ENCODE assay signal across 15 cellular contexts in the genomic region with DNA sequence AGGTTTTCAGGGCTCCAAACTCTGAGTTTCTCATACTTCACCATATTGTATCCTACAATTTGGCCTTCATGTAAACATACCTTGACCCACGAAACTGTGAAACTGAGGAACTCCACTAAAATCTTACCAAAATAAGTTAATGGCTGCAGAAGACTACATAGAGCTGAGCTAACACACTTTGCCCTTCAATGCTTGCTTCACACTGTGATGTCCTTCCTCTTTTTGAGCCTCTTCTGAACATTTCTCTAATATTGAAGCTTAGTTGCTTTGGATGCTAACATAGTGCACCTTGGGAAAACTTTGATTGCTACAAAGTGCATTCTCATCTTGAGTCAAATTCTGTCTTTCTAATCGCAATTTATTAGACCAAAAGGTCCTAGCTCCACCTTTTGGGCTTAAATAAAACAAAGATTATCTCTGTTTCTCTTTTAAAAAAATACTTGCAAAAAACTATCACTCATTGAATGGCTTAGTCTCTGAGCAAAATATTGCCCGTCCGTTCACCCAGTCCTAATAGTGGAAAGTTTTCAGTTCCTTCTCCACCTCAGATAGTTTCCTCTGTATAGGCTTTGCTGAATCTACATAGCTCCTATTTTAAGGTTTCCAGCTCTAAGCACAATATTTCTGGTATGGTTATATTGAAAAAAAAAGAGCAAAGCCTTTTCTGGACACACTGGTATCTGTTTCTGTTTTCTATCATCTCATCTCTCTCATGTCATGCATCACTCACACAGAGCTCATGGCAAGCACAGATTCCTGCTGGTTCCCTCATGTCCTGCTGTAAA.
A peak's percentile ranks its signal among the peaks of the same experiment; 100 is the strongest.
DNase-seq lines count a peak whose midpoint lies in the region; ATAC-seq and TF ChIP-seq lines count a peak whose summit lies in the region.
"Had no signal": no experiment of that assay in that cellular context is flagged by ENCODE, and none has a peak within 500 bp of the region (broad histone marks: within the 10 kb centered on the region; RNA-seq: fewer than 3 reads in every experiment).

No MANE protein-coding gene starts in this region.

- DNase-seq in IMR-90 (no peak), putamen (ENCODE audit: low spot score) (peak; percentile 5), NCI-H446 treated with DMSO at 0.1 percent for 48 hours (lab: John Stamatoyannopoulos, UW) (no peak), breast epithelium (ENCODE audit: low spot score in 2 of 2) (no peak), NCI-H2227 (lab: John Stamatoyannopoulos, UW; ENCODE audit: unreplicated experiment) (no peak), vagina (ENCODE audit: extremely low spot score in 2 of 2) (no peak)
- DNase-seq: activated T-cell treated with anti-CD3 and anti-CD28 coated beads, Interleukin-2, amount 50 U/mL, for 4 hours; amygdala; EL; PC-3; small intestine had no signal

- no peak overlapping the region for H4K8ac ChIP-seq in IMR-90 (ENCODE audit: low read depth in 2 of 2, low read length in 2 of 2)

- H3K14ac ChIP-seq in IMR-90 (replicated peaks; ENCODE audit: low read depth, low read length) = no peak overlapping the region

- no peak overlapping the region for H3K56ac ChIP-seq in IMR-90 (ENCODE audit: extremely low read depth, insufficient read depth, low read length)

- TF ChIP-seq RAD21 in IMR-90 (IDR thresholded peaks at IDR 0.05; ENCODE audit: low read length) = no peak

- no peak overlapping the region for H3K4me2 ChIP-seq in IMR-90 (ENCODE audit: low read depth, low read length)

- H3K27ac ChIP-seq in IMR-90 (ENCODE audit: insufficient read depth, low read length) (no peak overlapping the region), breast epithelium (no peak overlapping the region), vagina (no peak overlapping the region)

- H3K36me3 ChIP-seq in IMR-90 (ENCODE audit: control insufficient read depth, insufficient read depth, low read length) (no peaks in the 10 kb centered on the region), breast epithelium (no peaks in the 10 kb centered on the region), vagina (no peaks in the 10 kb centered on the region)
- H3K36me3 ChIP-seq: HAP-1 had no signal

- ATAC-seq in GM19035 (IDR thresholded peaks at IDR 0.05; ENCODE audit: unreplicated experiment) (peak; percentile 61), HG02642 (IDR thresholded peaks at IDR 0.05; ENCODE audit: poor library complexity, unreplicated experiment) (peak; percentile 67), IMR-90 (ENCODE audit: low read depth) (no peak)
- ATAC-seq: activated T-cell treated with anti-CD3 and anti-CD28 coated beads, Interleukin-2, amount 50 U/mL, for 4 hours; PC-3 had no signal

- H2AK5ac ChIP-seq in IMR-90 (ENCODE audit: low read depth, low read length) = no peak overlapping the region

- no peak overlapping the region for H2AK9ac ChIP-seq in IMR-90 (replicated peaks; ENCODE audit: low read depth, low read length, poor library complexity)

- H3K27me3 ChIP-seq in IMR-90 (ENCODE audit: control insufficient read depth, insufficient read depth, low read length) (no peaks in the 10 kb centered on the region), breast epithelium (no peaks in the 10 kb centered on the region), vagina (no peaks in the 10 kb centered on the region)

- no peak overlapping the region for H2BK5ac ChIP-seq in IMR-90 (ENCODE audit: low read depth, low read length, poor library complexity, severe bottlenecking)

- no peak overlapping the region for H3K9ac ChIP-seq in IMR-90 (ENCODE audit: low read depth, low read length)

- H3K9me1 ChIP-seq in IMR-90 (ENCODE audit: insufficient read depth, low read length) = no peaks in the 10 kb centered on the region

- H4K5ac ChIP-seq in IMR-90 (ENCODE audit: low read depth, low read length) = no peak overlapping the region

- H2BK120ac ChIP-seq in IMR-90 (ENCODE audit: low read depth, low read length) = no peak overlapping the region

- no peak overlapping the region for H2BK20ac ChIP-seq in IMR-90 (ENCODE audit: low read depth, low read length)

- H3K4me3 ChIP-seq in IMR-90 (ENCODE audit: insufficient read depth, low read depth, low read length) (no peak overlapping the region), breast epithelium (no peak overlapping the region), vagina (no peak overlapping the region)
- H3K4me3 ChIP-seq: HAP-1, lung had no signal

- no peak overlapping the region for H2BK15ac ChIP-seq in IMR-90 (ENCODE audit: low read depth, low read length)

- intact Hi-C loops in IMR-90 (cut with micrococcal nuclease) (loop anchor here (5.0 kb wide), 1 partner anchor 36 kb away; no protein-coding TSS in a partner anchor), breast epithelium (cut with DNase I; ENCODE audit: low total_unique reads) (no loop called here), vagina (cut with DNase I) (no loop called here)

- TF ChIP-seq CTCF in IMR-90 (conservative IDR thresholded peaks at IDR 0.05; ENCODE audit: low read depth, low read length) (no peak), breast epithelium (IDR thresholded peaks at IDR 0.05) (no peak), vagina (IDR thresholded peaks at IDR 0.05) (no peak)

- H3K4ac ChIP-seq in IMR-90 (ENCODE audit: low read depth, low read length) = no peak overlapping the region

- CTCF ChIA-PET in IMR-90 (lab: Yijun Ruan, JAX) = interaction anchor here (0.7 to 1.1 kb wide), 2 partner anchors 11 to 44 kb away, joined by 3 read pairs; no protein-coding TSS in a partner anchor

- POLR2A ChIA-PET in IMR-90 (lab: Charles Lee; ENCODE audit: unreplicated experiment) = no interaction called here

- no peak overlapping the region for H3K23ac ChIP-seq in IMR-90 (ENCODE audit: low read depth, low read length)

- H3K79me1 ChIP-seq in IMR-90 (ENCODE audit: low read depth in 1 of 2, low read length in 2 of 2) = no peaks in the 10 kb centered on the region

- 100% methylated on average over 1 of the region's 4 CpGs; no CpG with 5 or more reads in 1 of the 2 experiments for WGBS in IMR-90 (ENCODE audit: extremely low coverage in 2 of 2, insufficient read length in 1 of 2), 2 experiments

- no peak overlapping the region for H2AFZ ChIP-seq in IMR-90 (replicated peaks; ENCODE audit: low read length, poor library complexity)

- TF ChIP-seq POLR2A in IMR-90 (IDR thresholded peaks at IDR 0.05; ENCODE audit: low read depth, low read length) (no peak), breast epithelium (IDR thresholded peaks at IDR 0.05) (no peak), vagina (IDR thresholded peaks at IDR 0.05) (no peak)

- no peak overlapping the region for H4K91ac ChIP-seq in IMR-90 (ENCODE audit: insufficient read depth, low read depth, low read length)

- H3K4me1 ChIP-seq in IMR-90 (ENCODE audit: control insufficient read depth, insufficient read depth, low read length) (peaks cover 4% of the 10 kb centered on the region), breast epithelium (no peaks in the 10 kb centered on the region), vagina (no peaks in the 10 kb centered on the region)
- H3K4me1 ChIP-seq: HAP-1 had no signal

- H3K9me3 ChIP-seq in IMR-90 (ENCODE audit: control insufficient read depth, insufficient read depth, low read length) (no peaks in the 10 kb centered on the region), breast epithelium (no peaks in the 10 kb centered on the region), vagina (no peaks in the 10 kb centered on the region)
- H3K9me3 ChIP-seq: HAP-1 had no signal

- no peaks in the 10 kb centered on the region for H4K20me1 ChIP-seq in IMR-90 (ENCODE audit: insufficient read depth, low read length)

- no TSS peak for BruUV-seq in IMR-90 (replicated peaks; lab: Mats Ljungman, UMichigan)

- H3K18ac ChIP-seq in IMR-90 (ENCODE audit: low read depth, low read length) = peak overlapping the region; percentile 41; the same call in 1 of the 2 replicates

- dilution Hi-C loops in IMR-90 (cut with HindIII; ENCODE audit: low sequenced_read_pairs, unreplicated experiment) = no loop called here

- in situ Hi-C loops in IMR-90 (cut with MboI; ENCODE audit: low sequenced_read_pairs) = no loop called here

TF ChIP-seq in IMR-90, 13 proteins besides CTCF, POLR2A, EP300 and RAD21:
- TF ChIP-seq CEBPB (IDR thresholded peaks at IDR 0.05; ENCODE audit: low read depth, low read length) (no peak), MAZ (IDR thresholded peaks at IDR 0.05; ENCODE audit: borderline replicate concordance, low read depth, low read length) (no peak), BHLHE40 (IDR thresholded peaks at IDR 0.05; ENCODE audit: low read depth, low read length) (no peak), SMC3 (IDR thresholded peaks at IDR 0.05; ENCODE audit: low read depth, low read length) (no peak), NFE2L2 (IDR thresholded peaks at IDR 0.05; ENCODE audit: low read depth, low read length) (no peak), RFX5 (IDR thresholded peaks at IDR 0.05; ENCODE audit: low read depth, low read length) (no peak), FOS (IDR thresholded peaks at IDR 0.05; ENCODE audit: low read depth, low read length) (no peak), MAFK (IDR thresholded peaks at IDR 0.05; ENCODE audit: low read depth, low read length) (no peak), RCOR1 (IDR thresholded peaks at IDR 0.05; ENCODE audit: insufficient replicate concordance, low read length) (no peak), MXI1 (IDR thresholded peaks at IDR 0.05; ENCODE audit: borderline replicate concordance, low read depth, low read length) (no peak), CHD1 (IDR thresholded peaks at IDR 0.05; ENCODE audit: low read depth, low read length) (no peak)
- TF ChIP-seq, protein P1, sequence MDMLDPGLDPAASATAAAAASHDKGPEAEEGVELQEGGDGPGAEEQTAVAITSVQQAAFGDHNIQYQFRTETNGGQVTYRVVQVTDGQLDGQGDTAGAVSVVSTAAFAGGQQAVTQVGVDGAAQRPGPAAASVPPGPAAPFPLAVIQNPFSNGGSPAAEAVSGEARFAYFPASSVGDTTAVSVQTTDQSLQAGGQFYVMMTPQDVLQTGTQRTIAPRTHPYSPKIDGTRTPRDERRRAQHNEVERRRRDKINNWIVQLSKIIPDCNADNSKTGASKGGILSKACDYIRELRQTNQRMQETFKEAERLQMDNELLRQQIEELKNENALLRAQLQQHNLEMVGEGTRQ (IDR thresholded peaks at IDR 0.05; ENCODE audit: low read depth, low read length) = no peak
- TF ChIP-seq, protein P2, sequence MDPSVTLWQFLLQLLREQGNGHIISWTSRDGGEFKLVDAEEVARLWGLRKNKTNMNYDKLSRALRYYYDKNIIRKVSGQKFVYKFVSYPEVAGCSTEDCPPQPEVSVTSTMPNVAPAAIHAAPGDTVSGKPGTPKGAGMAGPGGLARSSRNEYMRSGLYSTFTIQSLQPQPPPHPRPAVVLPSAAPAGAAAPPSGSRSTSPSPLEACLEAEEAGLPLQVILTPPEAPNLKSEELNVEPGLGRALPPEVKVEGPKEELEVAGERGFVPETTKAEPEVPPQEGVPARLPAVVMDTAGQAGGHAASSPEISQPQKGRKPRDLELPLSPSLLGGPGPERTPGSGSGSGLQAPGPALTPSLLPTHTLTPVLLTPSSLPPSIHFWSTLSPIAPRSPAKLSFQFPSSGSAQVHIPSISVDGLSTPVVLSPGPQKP (IDR thresholded peaks at IDR 0.05; ENCODE audit: borderline replicate concordance, low read depth, low read length) = no peak
